In genomic region chr2:150566289-150566688, GRCh38 we compare ENCODE assay signal across 25 cellular contexts.
"Had no signal": no experiment of that assay in that cellular context is flagged by ENCODE, and none has a peak within 500 bp of the region (broad histone marks: within the 10 kb centered on the region; RNA-seq: fewer than 3 reads in every experiment).

No MANE protein-coding gene starts in this region.

- DNase-seq: dermis blood vessel endothelial cell; effector memory CD8-positive, alpha-beta T cell; erythroblast; esophagus squamous epithelium; left ventricle myocardium superior; lower lobe of right lung; naive thymus-derived CD8-positive, alpha-beta T cell; nephron progenitor cell; nucleus accumbens; sigmoid colon; stimulated activated CD4-positive, alpha-beta T cell treated with anti-CD3 and anti-CD28 coated beads, Interleukin-2, amount 100 ng/mL, for 24 hours; stimulated activated CD4-positive, alpha-beta T cell treated with anti-CD3 and anti-CD28 coated beads, Interleukin-4, amount 100 ng/mL, for 4 hours; stimulated activated naive CD8-positive, alpha-beta T cell treated with anti-CD3 and anti-CD28 coated beads, Interleukin-15, Interleukin-2, amounts not matched to agents 100 U/mL and 50 U/mL, for 24 hours; substantia nigra; testis; tibial artery; upper lobe of left lung had no signal

- H3K4me3 ChIP-seq: coronary artery, esophagus squamous epithelium, lower lobe of right lung, prostate gland, right atrium auricular region, sigmoid colon, testis, tibial artery, upper lobe of left lung had no signal

- ATAC-seq: effector memory CD8-positive, alpha-beta T cell; left ventricle myocardium superior; lower lobe of right lung; naive thymus-derived CD8-positive, alpha-beta T cell; stimulated activated memory B cell treated with anti-CD40 and anti-IgM and Interleukin-4, amounts not matched to agents 10 μg/mL and 1 μg/mL and 100 μg/mL, for 72 hours; stimulated activated naive CD8-positive, alpha-beta T cell treated with anti-CD3 and anti-CD28 coated beads, Interleukin-15, Interleukin-2, amounts not matched to agents 100 U/mL and 50 U/mL, for 24 hours had no signal

- FAIRE-seq: endometrium, frontal cortex, keratinocyte, urothelium cell line had no signal

- H3K9me3 ChIP-seq: esophagus squamous epithelium, lower lobe of right lung, prostate gland, right atrium auricular region, sigmoid colon, testis, tibial artery, upper lobe of left lung had no signal

- H3K27ac ChIP-seq: coronary artery, esophagus squamous epithelium, lower lobe of right lung, prostate gland, right atrium auricular region, sigmoid colon, testis, tibial artery, upper lobe of left lung had no signal

- H3K27me3 ChIP-seq: esophagus squamous epithelium, right atrium auricular region, sigmoid colon, testis, tibial artery, upper lobe of left lung had no signal

- H3K36me3 ChIP-seq: esophagus squamous epithelium, lower lobe of right lung, prostate gland, right atrium auricular region, sigmoid colon, tibial artery, upper lobe of left lung had no signal

- H3K4me1 ChIP-seq: esophagus squamous epithelium, lower lobe of right lung, prostate gland, right atrium auricular region, testis, upper lobe of left lung had no signal
